Comparison of ENCODE assay signal across 1 cellular context in genomic region chr5:132674671-132675506, GRCh38.
TF ChIP-seq lines count a peak whose summit lies in the region.

No MANE protein-coding gene starts in this region.

TF ChIP-seq in K562, 482 proteins besides CTCF, POLR2A, EP300 and RAD21 (continued from another document):
- TF ChIP-seq E2F8 (IDR thresholded peaks at IDR 0.05; ENCODE audit: low read depth, partially characterized antibody), result no peak
TF ChIP-seq in K562: peak in this region for 9.
